18 cellular contexts compared by ENCODE assay signal in genomic region chr5:138874241-138874640, GRCh38. TPM values are rescaled to one million over a fixed set of nuclear protein-coding genes. Genes with fewer than 3 reads are reported as not detected.
DNase-seq lines count a peak whose midpoint lies in the region; ATAC-seq and TF ChIP-seq lines count a peak whose summit lies in the region.
"Had no signal": no experiment of that assay in that cellular context is flagged by ENCODE, and none has a peak within 500 bp of the region (broad histone marks: within the 10 kb centered on the region; RNA-seq: fewer than 3 reads in every experiment).

No MANE protein-coding gene starts in this region.

- peak; percentile 19 for ATAC-seq in upper lobe of right lung
- ATAC-seq: activated CD8-positive, alpha-beta T cell treated with anti-CD3 and anti-CD28 coated beads, Interleukin-2, amount 10 ng/mL, durations not matched to agents 7 days and 5 days; heart left ventricle; right cardiac atrium; T-helper 17 cell had no signal

- peak; percentile 23 for DNase-seq in NCI-H2227 (lab: John Stamatoyannopoulos, UW; ENCODE audit: unreplicated experiment)
- no peak for DNase-seq in NCI-H2227 treated with DMSO at 0.1 percent for 48 hours (lab: John Stamatoyannopoulos, UW)
- no peak for DNase-seq in brain microvascular endothelial cell
- DNase-seq in mesothelial cell of epicardium (ENCODE audit: low spot score in 2 of 2, unreplicated experiment in 2 of 2), result no peak
- no peak for DNase-seq in upper lobe of right lung
- DNase-seq in effector CD4-positive, alpha-beta T cell, result no peak
- no peak for DNase-seq in kidney glomerular epithelial cell (lab: John Stamatoyannopoulos, UW)
- DNase-seq in activated gamma-delta T cell (lab: John Stamatoyannopoulos, UW), result no peak
- DNase-seq: activated CD8-positive, alpha-beta T cell treated with anti-CD3 and anti-CD28 coated beads, Interleukin-2, amount 10 ng/mL, durations not matched to agents 7 days and 5 days; activated naive CD4-positive, alpha-beta T cell treated with anti-CD3 and anti-CD28 coated beads, Interleukin-2, amount 10 ng/mL, durations not matched to agents 7 days and 5 days; DMS153; heart left ventricle; NCI-H1930; right cardiac atrium; T-helper 17 cell; tibial artery had no signal

- H3K27ac ChIP-seq in brain microvascular endothelial cell, result no peak overlapping the region
- no peak overlapping the region for H3K27ac ChIP-seq in upper lobe of right lung
- H3K27ac ChIP-seq: tibial artery had no signal

- peak overlapping the region; percentile 74 for H3K27ac Mint-ChIP-seq in mesothelial cell of epicardium
- H3K27ac Mint-ChIP-seq: activated CD8-positive, alpha-beta T cell treated with anti-CD3 and anti-CD28 coated beads, Interleukin-2, amount 10 ng/mL, durations not matched to agents 7 days and 5 days; activated naive CD4-positive, alpha-beta T cell treated with anti-CD3 and anti-CD28 coated beads, Interleukin-2, amount 10 ng/mL, durations not matched to agents 7 days and 5 days; T-helper 17 cell had no signal

- TF ChIP-seq CTCF in brain microvascular endothelial cell (IDR thresholded peaks at IDR 0.05; ENCODE audit: low read depth, low read length, missing control alignments) (peak; percentile 6), mesothelial cell of epicardium (IDR thresholded peaks at IDR 0.05; ENCODE audit: unreplicated experiment) (no peak), upper lobe of right lung (IDR thresholded peaks at IDR 0.05) (no peak)

- no peaks in the 10 kb centered on the region for H3K27me3 ChIP-seq in brain microvascular endothelial cell (replicated peaks)
- no peaks in the 10 kb centered on the region for H3K27me3 ChIP-seq in upper lobe of right lung
- H3K27me3 ChIP-seq: heart left ventricle, tibial artery had no signal

- H3K4me1 Mint-ChIP-seq in mesothelial cell of epicardium, result peaks cover 61% of the 10 kb centered on the region
- H3K4me1 Mint-ChIP-seq: activated naive CD4-positive, alpha-beta T cell treated with anti-CD3 and anti-CD28 coated beads, Interleukin-2, amount 10 ng/mL, durations not matched to agents 7 days and 5 days had no signal

- H3K36me3 ChIP-seq in brain microvascular endothelial cell (replicated peaks) (no peaks in the 10 kb centered on the region), upper lobe of right lung (no peaks in the 10 kb centered on the region)
- H3K36me3 ChIP-seq: HAP-1, tibial artery had no signal

- H3K4me3 Mint-ChIP-seq in mesothelial cell of epicardium, result no peak overlapping the region
- H3K4me3 Mint-ChIP-seq: activated CD8-positive, alpha-beta T cell treated with anti-CD3 and anti-CD28 coated beads, Interleukin-2, amount 10 ng/mL, durations not matched to agents 7 days and 5 days; activated naive CD4-positive, alpha-beta T cell treated with anti-CD3 and anti-CD28 coated beads, Interleukin-2, amount 10 ng/mL, durations not matched to agents 7 days and 5 days; T-helper 17 cell had no signal

- H3K4me3 ChIP-seq in brain microvascular endothelial cell (ENCODE audit: low read depth, low read length) (peak overlapping the region; percentile 20), upper lobe of right lung (no peak overlapping the region)
- H3K4me3 ChIP-seq: HAP-1 had no signal

- no peaks in the 10 kb centered on the region for H3K9me3 ChIP-seq in upper lobe of right lung
- H3K9me3 ChIP-seq: HAP-1, tibial artery had no signal

- H3K27me3 Mint-ChIP-seq in mesothelial cell of epicardium (ENCODE audit: low read depth), result no peaks in the 10 kb centered on the region

- intact Hi-C loops in upper lobe of right lung (cut with DNase I), result no loop called here

- in situ Hi-C loops in brain microvascular endothelial cell (cut with HindIII; ENCODE audit: low pct_ligation_motif_present, low sequenced_read_pairs), result no loop called here

- peaks cover 41% of the 10 kb centered on the region for H3K4me1 ChIP-seq in upper lobe of right lung

- H3K9me3 Mint-ChIP-seq in mesothelial cell of epicardium, result peaks cover 5% of the 10 kb centered on the region
- H3K9me3 Mint-ChIP-seq: activated naive CD4-positive, alpha-beta T cell treated with anti-CD3 and anti-CD28 coated beads, Interleukin-2, amount 10 ng/mL, durations not matched to agents 7 days and 5 days had no signal

- H3K36me3 Mint-ChIP-seq in mesothelial cell of epicardium, result peaks cover 15% of the 10 kb centered on the region
- H3K36me3 Mint-ChIP-seq: activated naive CD4-positive, alpha-beta T cell treated with anti-CD3 and anti-CD28 coated beads, Interleukin-2, amount 10 ng/mL, durations not matched to agents 7 days and 5 days had no signal

RNA-seq across cellular contexts. Expression of gene LRRTM2, which starts 0.9 kb away (rescaled TPM):
- total RNA-seq in mesothelial cell of epicardium (0.09 to 0.18 TPM (median 0.13 TPM) in 3 replicates), upper lobe of right lung (0.52 TPM)
- total RNA-seq: A172 had no signal
